8 cellular contexts compared by ENCODE assay signal in genomic region chr3:167684389-167684993, GRCh38. TPM values are rescaled to one million over a fixed set of nuclear protein-coding genes. Genes with fewer than 3 reads are reported as not detected.
DNase-seq lines count a peak whose midpoint lies in the region; ATAC-seq and TF ChIP-seq lines count a peak whose summit lies in the region.

No MANE protein-coding gene starts in this region.

- peak; percentile 57 to 87 (median 76) for TF ChIP-seq CTCF in Peyer's patch (IDR thresholded peaks at IDR 0.05)

- H3K4me1 ChIP-seq in Peyer's patch: no peaks in the 10 kb centered on the region

- H3K27me3 ChIP-seq in Peyer's patch: no peaks in the 10 kb centered on the region

- H3K4me3 ChIP-seq in Jurkat, Clone E6-1 (ENCODE audit: low read length): no peak overlapping the region
- H3K4me3 ChIP-seq in Peyer's patch: no peak overlapping the region

- peak; percentile 89 for ATAC-seq in GM21717 (IDR thresholded peaks at IDR 0.05; ENCODE audit: unreplicated experiment)

- no peak for TF ChIP-seq POLR2A in Peyer's patch (IDR thresholded peaks at IDR 0.05)

- no peaks in the 10 kb centered on the region for H3K9me3 ChIP-seq in Peyer's patch

- peak; percentile 5 to 9 for DNase-seq in activated CD8-positive, alpha-beta memory T cell treated with anti-CD3 and anti-CD28 coated beads for 1 hour (ENCODE audit: extremely low read depth in 1 of 2, low read depth in 1 of 2)
- no peak for DNase-seq in activated CD8-positive, alpha-beta memory T cell treated with anti-CD3 and anti-CD28 coated beads for 24 hours
- DNase-seq in Jurkat, Clone E6-1 (ENCODE audit: low read depth, low spot score): peak; percentile 66
- DNase-seq in Peyer's patch: peak in 2 of 3 donors; percentile 38 to 58
- DNase-seq in astrocyte of the hippocampus (ENCODE audit: low read depth, low spot score): peak; percentile 74
- peak; percentile 66 for DNase-seq in iPS-NIHi11 (ENCODE audit: low spot score)
- DNase-seq in stimulated activated CD4-positive, alpha-beta T cell treated with anti-CD3 and anti-CD28 coated beads, Interleukin-4, amount 100 ng/mL, for 24 hours: peak; percentile 67

- H3K36me3 ChIP-seq in Peyer's patch: peaks cover 0 to 28% (median 0%) of the 10 kb centered on the region in 3 donors

- no peak overlapping the region for H3K27ac ChIP-seq in Peyer's patch

RNA-seq across cellular contexts. Expression of gene WDR49, which starts 30.7 kb away (rescaled TPM):
- polyA plus RNA-seq in Jurkat, Clone E6-1 (2012; ENCODE audit: insufficient read depth, insufficient read length): not detected
- total RNA-seq in Peyer's patch: 10 to 100 TPM in 1 of 4 donors, 1 to 10 TPM in 2, not detected in 1; 1.5 to 11.4 (median 3.0) TPM

RNA-seq across cellular contexts. Expression of gene PDCD10, which starts 50.2 kb away (rescaled TPM):
- polyA plus RNA-seq in Jurkat, Clone E6-1 (2012; ENCODE audit: insufficient read depth, insufficient read length): 67.6 TPM
- 10 to 100 TPM; 53.9 to 99.9 (median 78.8) TPM for total RNA-seq in Peyer's patch

RNA-seq across cellular contexts. Expression of gene SERPINI1, which starts 51.0 kb away (rescaled TPM):
- polyA plus RNA-seq in Jurkat, Clone E6-1 (2012; ENCODE audit: insufficient read depth, insufficient read length): 3.8 TPM
- total RNA-seq in Peyer's patch: 1 to 10 TPM in 2 of 4 donors, under 1 TPM in 1, not detected in 1; 0.54 to 4.1 (median 1.2) TPM
